In the genomic region with DNA sequence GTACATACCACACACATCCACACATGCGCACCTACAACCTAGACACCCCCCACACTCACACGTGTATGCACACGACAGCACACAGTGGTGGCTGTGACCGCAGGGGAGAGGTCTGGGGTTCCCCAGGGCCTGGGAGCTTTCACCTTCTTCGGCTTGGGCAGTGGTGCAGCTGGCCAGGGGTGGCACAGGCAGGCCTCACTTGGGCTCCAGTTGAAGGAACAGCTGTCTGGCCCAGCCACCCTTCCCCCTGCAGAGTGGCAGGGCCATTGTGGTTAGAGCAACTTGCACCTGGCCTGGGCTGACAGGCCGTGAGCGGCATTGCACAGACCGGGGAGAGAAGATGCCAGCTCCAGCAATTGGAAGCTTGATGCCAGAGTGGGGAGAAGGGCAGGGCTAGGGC, we compare ENCODE assay signal across 16 cellular contexts.
DNase-seq lines count a peak whose midpoint lies in the region; ATAC-seq and TF ChIP-seq lines count a peak whose summit lies in the region.
"Had no signal": no experiment of that assay in that cellular context is flagged by ENCODE, and none has a peak within 500 bp of the region (broad histone marks: within the 10 kb centered on the region; RNA-seq: fewer than 3 reads in every experiment).

No MANE protein-coding gene starts in this region.

- no peaks in the 10 kb centered on the region for H3K79me2 ChIP-seq in neural progenitor cell (ENCODE audit: low read depth)

- H4K20me1 ChIP-seq in neural progenitor cell (ENCODE audit: low read depth): no peaks in the 10 kb centered on the region

- peak overlapping the region; percentile 44 for H3K27ac Mint-ChIP-seq in neural progenitor cell
- H3K27ac Mint-ChIP-seq: activated CD8-positive, alpha-beta T cell treated with anti-CD3 and anti-CD28 coated beads, Interleukin-2, amount 10 ng/mL, durations not matched to agents 7 days and 5 days; GM23338; T-cell had no signal

- no peak overlapping the region for H3K9ac ChIP-seq in neural progenitor cell
- H3K9ac ChIP-seq: KMS-11 had no signal

- no peaks in the 10 kb centered on the region for H3K9me3 ChIP-seq in neural progenitor cell (ENCODE audit: low read depth)
- H3K9me3 ChIP-seq: colonic mucosa had no signal

- peak; percentile 61 for ATAC-seq in HG03097 (IDR thresholded peaks at IDR 0.05; ENCODE audit: low FRiP score, unreplicated experiment)
- no peak for ATAC-seq in HG02970 (IDR thresholded peaks at IDR 0.05; ENCODE audit: low FRiP score, unreplicated experiment)
- ATAC-seq: activated CD8-positive, alpha-beta T cell treated with anti-CD3 and anti-CD28 coated beads, Interleukin-2, amount 10 ng/mL, durations not matched to agents 7 days and 5 days; GM23338; T-cell had no signal

- no peaks in the 10 kb centered on the region for H3K9me3 Mint-ChIP-seq in neural progenitor cell
- H3K9me3 Mint-ChIP-seq: GM23338, T-cell had no signal

- H3K36me3 ChIP-seq in neural progenitor cell: no peaks in the 10 kb centered on the region
- H3K36me3 ChIP-seq: colonic mucosa had no signal

- peaks cover 7% of the 10 kb centered on the region for H3K4me1 ChIP-seq in neural progenitor cell
- H3K4me1 ChIP-seq: colonic mucosa had no signal

- DNase-seq in DMS 273 (lab: John Stamatoyannopoulos, UW; ENCODE audit: unreplicated experiment) (peak; percentile 58), DMS 273 treated with DMSO at 0.1 percent for 48 hours (lab: John Stamatoyannopoulos, UW) (no peak), RPMI8226 (peak; percentile 94), neural progenitor cell (ENCODE audit: low spot score) (no peak), cortex of kidney (lab: John Stamatoyannopoulos, UW) (no peak)
- no peak for DNase-seq in activated naive CD4-positive, alpha-beta T cell (lab: John Stamatoyannopoulos, UW)
- DNase-seq: activated CD8-positive, alpha-beta T cell treated with anti-CD3 and anti-CD28 coated beads, Interleukin-2, amount 10 ng/mL, durations not matched to agents 7 days and 5 days; colonic mucosa; kidney glomerular epithelial cell; stimulated activated naive CD4-positive, alpha-beta T cell treated with Interleukin-2 at 50 U/mL for 16 hours had no signal

- H3K4me3 ChIP-seq in neural progenitor cell: no peak overlapping the region
- H3K4me3 ChIP-seq: colonic mucosa, GM23338 had no signal

- H3K27ac ChIP-seq in neural progenitor cell: no peak overlapping the region
- H3K27ac ChIP-seq: 22Rv1, colonic mucosa, KMS-11 had no signal

- no peak overlapping the region for H2AFZ ChIP-seq in neural progenitor cell (replicated peaks)
- H2AFZ ChIP-seq: GM23338 had no signal

- peaks cover 7% of the 10 kb centered on the region for H3F3A ChIP-seq in neural progenitor cell (ENCODE audit: low read depth)

- no peaks in the 10 kb centered on the region for H3K36me3 Mint-ChIP-seq in neural progenitor cell
- H3K36me3 Mint-ChIP-seq: T-cell had no signal

- H3K4me3 Mint-ChIP-seq in neural progenitor cell: peak overlapping the region; percentile 72
- H3K4me3 Mint-ChIP-seq: activated CD8-positive, alpha-beta T cell treated with anti-CD3 and anti-CD28 coated beads, Interleukin-2, amount 10 ng/mL, durations not matched to agents 7 days and 5 days; GM23338; T-cell had no signal

- TF ChIP-seq CTCF in neural progenitor cell (IDR thresholded peaks at IDR 0.05): no peak

- H3K4me1 Mint-ChIP-seq in neural progenitor cell: peaks cover 47% of the 10 kb centered on the region

- no peaks in the 10 kb centered on the region for H3K27me3 ChIP-seq in neural progenitor cell
- H3K27me3 ChIP-seq: colonic mucosa had no signal

- H3K27me3 Mint-ChIP-seq in neural progenitor cell (ENCODE audit: insufficient read depth, low read depth): peaks cover 12% of the 10 kb centered on the region
- H3K27me3 Mint-ChIP-seq: T-cell had no signal

- no peak overlapping the region for H3K4me2 ChIP-seq in neural progenitor cell
- H3K4me2 ChIP-seq: GM23338, KMS-11 had no signal

Comparison
In these comparisons a context has a peak if more than half of its experiments do, and no peak if none do; other contexts are left out.
1. DNase-seq: peak in DMS 273 (single experiment) and RPMI8226 (single experiment); none in DMS 273 treated with DMSO at 0.1 percent for 48 hours (single experiment), neural progenitor cell (single experiment), cortex of kidney (single experiment) and activated naive CD4-positive, alpha-beta T cell (0 of 4).